1 cellular context compared by ENCODE assay signal in genomic region chr14:23034498-23035302, GRCh38.
TF ChIP-seq lines count a peak whose summit lies in the region.

Gene PSMB5, minus strand, starts transcription at chr14:23034900. Its CDS starts 19 bp downstream, at chr14:23034881.

TF ChIP-seq in K562, 482 proteins besides CTCF, POLR2A, EP300 and RAD21 (continued from another document and continues in another):
- TF ChIP-seq, protein P1, sequence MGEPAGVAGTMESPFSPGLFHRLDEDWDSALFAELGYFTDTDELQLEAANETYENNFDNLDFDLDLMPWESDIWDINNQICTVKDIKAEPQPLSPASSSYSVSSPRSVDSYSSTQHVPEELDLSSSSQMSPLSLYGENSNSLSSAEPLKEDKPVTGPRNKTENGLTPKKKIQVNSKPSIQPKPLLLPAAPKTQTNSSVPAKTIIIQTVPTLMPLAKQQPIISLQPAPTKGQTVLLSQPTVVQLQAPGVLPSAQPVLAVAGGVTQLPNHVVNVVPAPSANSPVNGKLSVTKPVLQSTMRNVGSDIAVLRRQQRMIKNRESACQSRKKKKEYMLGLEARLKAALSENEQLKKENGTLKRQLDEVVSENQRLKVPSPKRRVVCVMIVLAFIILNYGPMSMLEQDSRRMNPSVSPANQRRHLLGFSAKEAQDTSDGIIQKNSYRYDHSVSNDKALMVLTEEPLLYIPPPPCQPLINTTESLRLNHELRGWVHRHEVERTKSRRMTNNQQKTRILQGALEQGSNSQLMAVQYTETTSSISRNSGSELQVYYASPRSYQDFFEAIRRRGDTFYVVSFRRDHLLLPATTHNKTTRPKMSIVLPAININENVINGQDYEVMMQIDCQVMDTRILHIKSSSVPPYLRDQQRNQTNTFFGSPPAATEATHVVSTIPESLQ (CRISPR knock-in tag; IDR thresholded peaks at IDR 0.05), result no peak; the same call in 1 of the 2 replicates
- TF ChIP-seq HNRNPK (IDR thresholded peaks at IDR 0.05; ENCODE audit: low read depth, low read length, poor library complexity, severe bottlenecking) (no peak), MNT (conservative IDR thresholded peaks at IDR 0.05) (peak; percentile 65 to 85; a peak in 3 of 4 replicates), CBFA2T2 (conservative IDR thresholded peaks at IDR 0.05) (no peak), ZKSCAN8 (CRISPR knock-in tag; IDR thresholded peaks at IDR 0.05) (no peak), MTA1 (IDR thresholded peaks at IDR 0.05; ENCODE audit: borderline replicate concordance) (no peak), ZEB2 (IDR thresholded peaks at IDR 0.05) (no peak), ERF (CRISPR knock-in tag; IDR thresholded peaks at IDR 0.05) (no peak; the same call in 1 of the 2 replicates), TGIF2 (CRISPR knock-in tag; IDR thresholded peaks at IDR 0.05) (no peak), RBM22 (IDR thresholded peaks at IDR 0.05; ENCODE audit: low read depth, low read length, poor library complexity, severe bottlenecking) (no peak), BCL6 (CRISPR knock-in tag; IDR thresholded peaks at IDR 0.05) (no peak), PML (IDR thresholded peaks at IDR 0.05; ENCODE audit: low read length) (peak; percentile 43; the same call in 1 of the 2 replicates), L3MBTL2 (IDR thresholded peaks at IDR 0.05) (0 out of 2 replicates have a peak, but pooled peaks have one; percentile 19), HES1 (IDR thresholded peaks at IDR 0.05; ENCODE audit: low read depth) (no peak), NR1H2 (CRISPR knock-in tag; IDR thresholded peaks at IDR 0.05) (no peak), MAZ (CRISPR knock-in tag; conservative IDR thresholded peaks at IDR 0.05 in 1 of 2, IDR thresholded peaks at IDR 0.05 in 1 of 2) (peak; percentile 45 to 69; a peak in 2 of 4 replicates), ZNF316 (IDR thresholded peaks at IDR 0.05) (peak; percentile 89), ZNF644 (tag; IDR thresholded peaks at IDR 0.05; ENCODE audit: low read depth) (peak; percentile 90), CBFB (CRISPR knock-in tag; IDR thresholded peaks at IDR 0.05) (no peak; the same call in 1 of the 2 replicates), TOE1 (IDR thresholded peaks at IDR 0.05; ENCODE audit: borderline replicate concordance) (no peak), TOE1 (CRISPR knock-in tag; IDR thresholded peaks at IDR 0.05; ENCODE audit: borderline replicate concordance, low read depth) (no peak), CHD4 (IDR thresholded peaks at IDR 0.05; ENCODE audit: insufficient read depth, insufficient replicate concordance, low read depth, low read length, poor library complexity, severe bottlenecking) (no peak), ZNF212 (CRISPR knock-in tag; IDR thresholded peaks at IDR 0.05) (no peak), CHD7 (IDR thresholded peaks at IDR 0.05; ENCODE audit: low read depth, low read length) (no peak), TFAM (CRISPR knock-in tag; conservative IDR thresholded peaks at IDR 0.05) (no peak), YBX1 (IDR thresholded peaks at IDR 0.05) (no peak), POLR2B (IDR thresholded peaks at IDR 0.05; ENCODE audit: low read depth, partially characterized antibody) (peak; percentile 75), RFX7 (CRISPR knock-in tag; IDR thresholded peaks at IDR 0.05) (no peak), ASH1L (IDR thresholded peaks at IDR 0.05; ENCODE audit: borderline replicate concordance, low read depth, partially characterized antibody) (peak; percentile 81), RBM15 (IDR thresholded peaks at IDR 0.05; ENCODE audit: insufficient read depth, low read length) (no peak), ZNF79 (CRISPR knock-in tag; IDR thresholded peaks at IDR 0.05; ENCODE audit: low read depth) (no peak), GABPB2 (CRISPR knock-in tag; conservative IDR thresholded peaks at IDR 0.05) (no peak), ZBTB12 (CRISPR knock-in tag; IDR thresholded peaks at IDR 0.05) (peak; percentile 48; the same call in 1 of the 2 replicates), NCOA6 (IDR thresholded peaks at IDR 0.05) (peak; percentile 80), CREB1 (IDR thresholded peaks at IDR 0.05) (peak; percentile 78; the same call in 1 of the 2 replicates), CREB1 (CRISPR knock-in tag; IDR thresholded peaks at IDR 0.05) (no peak), XRCC3 (IDR thresholded peaks at IDR 0.05) (no peak), ELK3 (CRISPR knock-in tag; IDR thresholded peaks at IDR 0.05) (no peak), EGR1 (conservative IDR thresholded peaks at IDR 0.05) (peak; percentile 60), TCF7 (IDR thresholded peaks at IDR 0.05; ENCODE audit: borderline replicate concordance) (no peak)
- TF ChIP-seq, protein P2, sequence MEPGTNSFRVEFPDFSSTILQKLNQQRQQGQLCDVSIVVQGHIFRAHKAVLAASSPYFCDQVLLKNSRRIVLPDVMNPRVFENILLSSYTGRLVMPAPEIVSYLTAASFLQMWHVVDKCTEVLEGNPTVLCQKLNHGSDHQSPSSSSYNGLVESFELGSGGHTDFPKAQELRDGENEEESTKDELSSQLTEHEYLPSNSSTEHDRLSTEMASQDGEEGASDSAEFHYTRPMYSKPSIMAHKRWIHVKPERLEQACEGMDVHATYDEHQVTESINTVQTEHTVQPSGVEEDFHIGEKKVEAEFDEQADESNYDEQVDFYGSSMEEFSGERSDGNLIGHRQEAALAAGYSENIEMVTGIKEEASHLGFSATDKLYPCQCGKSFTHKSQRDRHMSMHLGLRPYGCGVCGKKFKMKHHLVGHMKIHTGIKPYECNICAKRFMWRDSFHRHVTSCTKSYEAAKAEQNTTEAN (CRISPR knock-in tag; IDR thresholded peaks at IDR 0.05), result no peak
- TF ChIP-seq, protein P3, sequence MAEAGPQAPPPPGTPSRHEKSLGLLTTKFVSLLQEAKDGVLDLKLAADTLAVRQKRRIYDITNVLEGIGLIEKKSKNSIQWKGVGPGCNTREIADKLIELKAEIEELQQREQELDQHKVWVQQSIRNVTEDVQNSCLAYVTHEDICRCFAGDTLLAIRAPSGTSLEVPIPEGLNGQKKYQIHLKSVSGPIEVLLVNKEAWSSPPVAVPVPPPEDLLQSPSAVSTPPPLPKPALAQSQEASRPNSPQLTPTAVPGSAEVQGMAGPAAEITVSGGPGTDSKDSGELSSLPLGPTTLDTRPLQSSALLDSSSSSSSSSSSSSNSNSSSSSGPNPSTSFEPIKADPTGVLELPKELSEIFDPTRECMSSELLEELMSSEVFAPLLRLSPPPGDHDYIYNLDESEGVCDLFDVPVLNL (CRISPR knock-in tag; IDR thresholded peaks at IDR 0.05; ENCODE audit: low read depth), result no peak
- TF ChIP-seq, protein P4, sequence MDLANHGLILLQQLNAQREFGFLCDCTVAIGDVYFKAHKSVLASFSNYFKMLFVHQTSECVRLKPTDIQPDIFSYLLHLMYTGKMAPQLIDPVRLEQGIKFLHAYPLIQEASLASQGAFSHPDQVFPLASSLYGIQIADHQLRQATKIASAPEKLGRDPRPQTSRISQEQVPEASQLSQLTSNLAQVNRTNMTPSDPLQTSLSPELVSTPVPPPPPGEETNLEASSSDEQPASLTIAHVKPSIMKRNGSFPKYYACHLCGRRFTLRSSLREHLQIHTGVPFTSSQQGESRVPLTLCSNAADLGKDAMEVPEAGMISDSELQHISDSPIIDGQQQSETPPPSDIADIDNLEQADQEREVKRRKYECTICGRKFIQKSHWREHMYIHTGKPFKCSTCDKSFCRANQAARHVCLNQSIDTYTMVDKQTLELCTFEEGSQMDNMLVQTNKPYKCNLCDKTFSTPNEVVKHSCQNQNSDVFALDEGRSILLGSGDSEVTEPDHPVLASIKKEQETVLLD (IDR thresholded peaks at IDR 0.05), result peak; percentile 95
